In genomic region chr11:122523841-122524531, GRCh38 we compare ENCODE assay signal across 12 cellular contexts.
DNase-seq lines count a peak whose midpoint lies in the region; ATAC-seq and TF ChIP-seq lines count a peak whose summit lies in the region.
"Had no signal": no experiment of that assay in that cellular context is flagged by ENCODE, and none has a peak within 500 bp of the region (broad histone marks: within the 10 kb centered on the region; RNA-seq: fewer than 3 reads in every experiment).

No MANE protein-coding gene starts in this region.

- no peak overlapping the region for H4K91ac ChIP-seq in neuronal stem cell (ENCODE audit: low read depth, low read length, poor library complexity)

- no peak overlapping the region for H2BK5ac ChIP-seq in neuronal stem cell (ENCODE audit: low read length)

- ATAC-seq in foreskin keratinocyte = no peak

- H3K4ac ChIP-seq in neuronal stem cell (ENCODE audit: low read length) = no peak overlapping the region

- H3K36me3 ChIP-seq in GM23248 (ENCODE audit: low read depth) (no peaks in the 10 kb centered on the region), OCI-LY3 (replicated peaks; ENCODE audit: low read depth, low read length) (no peaks in the 10 kb centered on the region), neuronal stem cell (replicated peaks in 1 of 2; ENCODE audit: control insufficient read depth in 2 of 2, insufficient read depth in 2 of 2, low read length in 2 of 2) (no peaks in the 10 kb centered on the region)
- H3K36me3 ChIP-seq: SJSA1 had no signal

- in situ Hi-C loops in GM23248 (cut with MboI) = loop anchor here (25.0 kb wide), 1 partner anchor 1212 kb away; no protein-coding TSS in a partner anchor

- H4K20me1 ChIP-seq in GM23248 (ENCODE audit: insufficient read depth) (no peaks in the 10 kb centered on the region), OCI-LY3 (ENCODE audit: insufficient read depth, low read length) (no peaks in the 10 kb centered on the region)

- no peak overlapping the region for H2BK120ac ChIP-seq in neuronal stem cell (ENCODE audit: low read depth, low read length)

- H2BK15ac ChIP-seq in neuronal stem cell (ENCODE audit: low read length) = no peak overlapping the region

- H3K4me2 ChIP-seq in GM23248 (ENCODE audit: unreplicated experiment) (peak overlapping the region; percentile 38), OCI-LY3 (ENCODE audit: low read length) (peak overlapping the region; percentile 27), neuronal stem cell (ENCODE audit: insufficient read depth, low read length, poor library complexity, severe bottlenecking) (no peak overlapping the region)

- H3K4me3 ChIP-seq in GM23248 (0 out of 2 replicates have a peak overlapping the region, but pooled peaks have one; percentile 20), OCI-LY3 (ENCODE audit: low read length) (no peak overlapping the region), neuronal stem cell (ENCODE audit: low read length in 2 of 2) (peak overlapping the region in 1 of 2 donors; percentile 33)
- H3K4me3 ChIP-seq: coronary artery, SJSA1 had no signal

- no peak overlapping the region for H2BK12ac ChIP-seq in neuronal stem cell (ENCODE audit: low read length)

- no peaks in the 10 kb centered on the region for H3K27me3 ChIP-seq in GM23248 (replicated peaks; ENCODE audit: insufficient read depth)
- H3K27me3 ChIP-seq in OCI-LY3 (ENCODE audit: low read depth, low read length) = 0 out of 2 replicates have a peak, but pooled peaks cover 4% of the 10 kb centered on the region
- peaks cover 32% of the 10 kb centered on the region for H3K27me3 ChIP-seq in foreskin keratinocyte
- no peaks in the 10 kb centered on the region for H3K27me3 ChIP-seq in neuronal stem cell (ENCODE audit: control insufficient read depth in 3 of 3, insufficient read depth in 3 of 3, low read depth in 1 of 3, low read length in 3 of 3)
- H3K27me3 ChIP-seq: SJSA1 had no signal

- no peak overlapping the region for H2AK5ac ChIP-seq in neuronal stem cell (ENCODE audit: low read depth, low read length)

- no peak overlapping the region for H3K14ac ChIP-seq in neuronal stem cell (ENCODE audit: low read length)

- H3F3A ChIP-seq in GM23248 (ENCODE audit: insufficient read depth) = peaks cover 21% of the 10 kb centered on the region

- H4K8ac ChIP-seq in neuronal stem cell (ENCODE audit: low read depth, low read length) = no peak overlapping the region

- 40 to 42% methylated on average over 10 of the region's 10 CpGs for WGBS in GM23248 (ENCODE audit: low coverage in 1 of 2, low lambda C conversion rate in 2 of 2, missing lambda C conversion rate in 2 of 2), 2 experiments
- whole genome bisulfite sequencing in neuronal stem cell (ENCODE audit: extremely low coverage in 2 of 2, insufficient read length in 2 of 2, insufficient replicate concordance in 1 of 2), 2 donors = no CpG with 5 or more reads among the region's 10 CpGs

- DNase-seq in GM23248 (peak; percentile 46), foreskin keratinocyte (peak; percentile 26 to 51), neuronal stem cell (ENCODE audit: low spot score) (no peak), KG1 (lab: John Stamatoyannopoulos, UW) (no peak), NK-92 (lab: John Stamatoyannopoulos, UW; ENCODE audit: unreplicated experiment) (no peak), NCI-H526 treated with DMSO at 0.1 percent for 48 hours (lab: John Stamatoyannopoulos, UW) (no peak)
- DNase-seq in activated CD4-positive, alpha-beta T cell treated with anti-CD3 and anti-CD28 coated beads for 4 hours = no peak
- DNase-seq: HCEC 1CT, nucleus accumbens had no signal

- H3K27ac ChIP-seq in GM23248 = no peak overlapping the region
- no peak overlapping the region for H3K27ac ChIP-seq in OCI-LY3 (ENCODE audit: low read length)
- no peak overlapping the region for H3K27ac ChIP-seq in foreskin keratinocyte
- H3K27ac ChIP-seq in neuronal stem cell (replicated peaks; ENCODE audit: low read length) = peak overlapping the region; percentile 17
- H3K27ac ChIP-seq: coronary artery, SJSA1 had no signal

- H3K9ac ChIP-seq in GM23248 = no peak overlapping the region
- no peak overlapping the region for H3K9ac ChIP-seq in OCI-LY3 (ENCODE audit: low read length)
- H3K9ac ChIP-seq in neuronal stem cell (ENCODE audit: low read depth, low read length, poor library complexity) = no peak overlapping the region

- no peak overlapping the region for H3K18ac ChIP-seq in neuronal stem cell (ENCODE audit: low read length)

- H3K23ac ChIP-seq in neuronal stem cell (ENCODE audit: low read depth, low read length, poor library complexity) = no peak overlapping the region

- H2AFZ ChIP-seq in GM23248 (peak overlapping the region; percentile 69), OCI-LY3 (ENCODE audit: low read depth, low read length) (no peak overlapping the region), neuronal stem cell (ENCODE audit: low read length) (peak overlapping the region; percentile 76)

- no peaks in the 10 kb centered on the region for H3K79me1 ChIP-seq in neuronal stem cell (ENCODE audit: low read depth, low read length)

- no peaks in the 10 kb centered on the region for H3K9me2 ChIP-seq in GM23248 (ENCODE audit: insufficient read depth)

- H3K4me1 ChIP-seq in GM23248 (ENCODE audit: insufficient read depth) (peaks cover 16% of the 10 kb centered on the region), OCI-LY3 (ENCODE audit: low read length) (peaks cover 8% of the 10 kb centered on the region), foreskin keratinocyte (peaks cover 4% of the 10 kb centered on the region), neuronal stem cell (ENCODE audit: control insufficient read depth in 2 of 2, insufficient read depth in 1 of 2, low read depth in 1 of 2, low read length in 2 of 2) (peaks cover 13 to 18% of the 10 kb centered on the region in 2 donors)
- H3K4me1 ChIP-seq: SJSA1 had no signal

- no peaks in the 10 kb centered on the region for H3K9me3 ChIP-seq in GM23248 (ENCODE audit: low read depth)
- H3K9me3 ChIP-seq in OCI-LY3 (ENCODE audit: insufficient read depth, low read length) = no peaks in the 10 kb centered on the region
- H3K9me3 ChIP-seq in neuronal stem cell (replicated peaks in 1 of 2; ENCODE audit: control insufficient read depth in 2 of 2, insufficient read depth in 1 of 2, low read depth in 1 of 2, low read length in 2 of 2) = peaks cover 0 to 6% of the 10 kb centered on the region in 2 donors
- H3K9me3 ChIP-seq: SJSA1 had no signal

- no peaks in the 10 kb centered on the region for H3K79me2 ChIP-seq in GM23248 (ENCODE audit: insufficient read depth)
- no peaks in the 10 kb centered on the region for H3K79me2 ChIP-seq in OCI-LY3 (ENCODE audit: low read length)

- TF ChIP-seq CTCF in OCI-LY3 (IDR thresholded peaks at IDR 0.05; ENCODE audit: low read depth, low read length) (no peak), foreskin keratinocyte (conservative IDR thresholded peaks at IDR 0.05) (no peak)

Comparison
In these comparisons a context has a peak if more than half of its experiments do, and no peak if none do; other contexts are left out.
1. DNase-seq: peak in GM23248 (single experiment) and foreskin keratinocyte (2 of 2); none in neuronal stem cell (single experiment), KG1 (single experiment), NK-92 (single experiment), activated CD4-positive, alpha-beta T cell treated with anti-CD3 and anti-CD28 coated beads for 4 hours (0 of 2) and NCI-H526 treated with DMSO at 0.1 percent for 48 hours (single experiment).